9 cellular contexts compared by ENCODE assay signal in genomic region chr10:95374597-95375209, GRCh38.
A peak's percentile ranks its signal among the peaks of the same experiment; 100 is the strongest.
DNase-seq lines count a peak whose midpoint lies in the region; ATAC-seq and TF ChIP-seq lines count a peak whose summit lies in the region.
"Had no signal": no experiment of that assay in that cellular context is flagged by ENCODE, and none has a peak within 500 bp of the region (broad histone marks: within the 10 kb centered on the region; RNA-seq: fewer than 3 reads in every experiment).

No MANE protein-coding gene starts in this region.

- H3K9me3 ChIP-seq in WERI-Rb-1 (ENCODE audit: severe bottlenecking): no peaks in the 10 kb centered on the region

- ATAC-seq in GM18861 (IDR thresholded peaks at IDR 0.05; ENCODE audit: unreplicated experiment) (peak; percentile 76), HG03097 (IDR thresholded peaks at IDR 0.05; ENCODE audit: low FRiP score, unreplicated experiment) (peak; percentile 73)

- no peak overlapping the region for H3K27ac ChIP-seq in WERI-Rb-1
- H3K27ac ChIP-seq: SK-N-MC had no signal

- H3K27me3 ChIP-seq in BJ (ENCODE audit: control insufficient read depth, insufficient read depth, low read length): peaks cover 5% of the 10 kb centered on the region
- no peaks in the 10 kb centered on the region for H3K27me3 ChIP-seq in WERI-Rb-1 (ENCODE audit: insufficient read depth, low read depth, severe bottlenecking)

- H3K4me3 ChIP-seq in BJ (ENCODE audit: low read depth, low read length) (no peak overlapping the region), WERI-Rb-1 (ENCODE audit: low read depth, low read length) (no peak overlapping the region)
- H3K4me3 ChIP-seq: SK-N-MC had no signal

- CTCF ChIA-PET in BJ (lab: Yijun Ruan, JAX): interaction anchor here (0.7 to 4.0 kb wide), 24 partner anchors 10 to 241 kb away, joined by 3 to 60 read pairs (median 4); no protein-coding TSS in a partner anchor

- H3K36me3 ChIP-seq in BJ (ENCODE audit: control insufficient read depth, insufficient read depth, low read length) (no peaks in the 10 kb centered on the region), WERI-Rb-1 (no peaks in the 10 kb centered on the region)

- DNase-seq in BJ (ENCODE audit: low read depth): no peak
- peak; percentile 29 for DNase-seq in NCI-H2171 (lab: John Stamatoyannopoulos, UW)
- DNase-seq in WERI-Rb-1: peak; percentile 81
- DNase-seq in ecto neural progenitor cell (ENCODE audit: low spot score): peak; percentile 85
- peak; percentile 81 to 82 for DNase-seq in lung microvascular endothelial cell (ENCODE audit: low read depth in 2 of 2)
- DNase-seq in stimulated activated CD8-positive, alpha-beta memory T cell treated with anti-CD3 and anti-CD28 coated beads, Interleukin-4, amount 100 ng/mL, for 48 hours: peak; percentile 81

- POLR2A ChIA-PET in BJ (lab: Charles Lee): no interaction called here

- TF ChIP-seq CTCF in BJ (IDR thresholded peaks at IDR 0.05; ENCODE audit: insufficient read depth, low read depth, low read length) (peak; percentile 85), WERI-Rb-1 (IDR thresholded peaks at IDR 0.05; ENCODE audit: low read depth, low read length) (peak; percentile 98)
